Comparison of ENCODE assay signal across 1 cellular context in the genomic region with DNA sequence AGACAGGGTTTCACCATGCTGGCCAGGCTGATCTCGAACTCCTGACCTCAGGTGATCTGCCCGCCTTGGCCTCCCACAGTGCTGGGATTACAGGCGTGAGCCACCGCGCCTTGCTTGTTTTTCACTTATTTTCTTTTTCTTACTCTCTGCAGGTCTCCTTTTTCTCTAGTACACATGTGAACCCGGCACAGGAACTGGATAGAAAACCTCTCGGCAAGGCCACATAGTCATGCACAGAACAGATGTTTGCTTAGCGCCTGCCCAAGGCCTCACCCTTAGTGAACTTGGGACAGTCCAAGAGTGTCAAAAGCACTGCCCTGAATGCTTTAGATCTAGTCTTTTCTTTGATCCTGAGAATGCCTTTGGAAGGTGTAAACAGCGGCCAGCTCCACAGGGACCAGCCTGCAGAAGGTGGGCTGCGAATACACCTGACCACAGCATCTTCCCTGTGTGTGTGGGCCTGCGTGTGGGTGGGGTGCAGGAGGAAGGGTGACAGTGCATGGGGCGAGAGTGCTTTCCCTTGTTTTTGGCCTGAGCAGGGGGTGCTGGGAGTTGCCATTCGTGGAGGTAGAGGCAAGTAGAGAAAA.
TF ChIP-seq lines count a peak whose summit lies in the region.

No MANE protein-coding gene starts in this region.

TF ChIP-seq in HepG2, 621 proteins besides CTCF, POLR2A, EP300 and RAD21 (continued from another document and continues in another):
- TF ChIP-seq, protein P1, sequence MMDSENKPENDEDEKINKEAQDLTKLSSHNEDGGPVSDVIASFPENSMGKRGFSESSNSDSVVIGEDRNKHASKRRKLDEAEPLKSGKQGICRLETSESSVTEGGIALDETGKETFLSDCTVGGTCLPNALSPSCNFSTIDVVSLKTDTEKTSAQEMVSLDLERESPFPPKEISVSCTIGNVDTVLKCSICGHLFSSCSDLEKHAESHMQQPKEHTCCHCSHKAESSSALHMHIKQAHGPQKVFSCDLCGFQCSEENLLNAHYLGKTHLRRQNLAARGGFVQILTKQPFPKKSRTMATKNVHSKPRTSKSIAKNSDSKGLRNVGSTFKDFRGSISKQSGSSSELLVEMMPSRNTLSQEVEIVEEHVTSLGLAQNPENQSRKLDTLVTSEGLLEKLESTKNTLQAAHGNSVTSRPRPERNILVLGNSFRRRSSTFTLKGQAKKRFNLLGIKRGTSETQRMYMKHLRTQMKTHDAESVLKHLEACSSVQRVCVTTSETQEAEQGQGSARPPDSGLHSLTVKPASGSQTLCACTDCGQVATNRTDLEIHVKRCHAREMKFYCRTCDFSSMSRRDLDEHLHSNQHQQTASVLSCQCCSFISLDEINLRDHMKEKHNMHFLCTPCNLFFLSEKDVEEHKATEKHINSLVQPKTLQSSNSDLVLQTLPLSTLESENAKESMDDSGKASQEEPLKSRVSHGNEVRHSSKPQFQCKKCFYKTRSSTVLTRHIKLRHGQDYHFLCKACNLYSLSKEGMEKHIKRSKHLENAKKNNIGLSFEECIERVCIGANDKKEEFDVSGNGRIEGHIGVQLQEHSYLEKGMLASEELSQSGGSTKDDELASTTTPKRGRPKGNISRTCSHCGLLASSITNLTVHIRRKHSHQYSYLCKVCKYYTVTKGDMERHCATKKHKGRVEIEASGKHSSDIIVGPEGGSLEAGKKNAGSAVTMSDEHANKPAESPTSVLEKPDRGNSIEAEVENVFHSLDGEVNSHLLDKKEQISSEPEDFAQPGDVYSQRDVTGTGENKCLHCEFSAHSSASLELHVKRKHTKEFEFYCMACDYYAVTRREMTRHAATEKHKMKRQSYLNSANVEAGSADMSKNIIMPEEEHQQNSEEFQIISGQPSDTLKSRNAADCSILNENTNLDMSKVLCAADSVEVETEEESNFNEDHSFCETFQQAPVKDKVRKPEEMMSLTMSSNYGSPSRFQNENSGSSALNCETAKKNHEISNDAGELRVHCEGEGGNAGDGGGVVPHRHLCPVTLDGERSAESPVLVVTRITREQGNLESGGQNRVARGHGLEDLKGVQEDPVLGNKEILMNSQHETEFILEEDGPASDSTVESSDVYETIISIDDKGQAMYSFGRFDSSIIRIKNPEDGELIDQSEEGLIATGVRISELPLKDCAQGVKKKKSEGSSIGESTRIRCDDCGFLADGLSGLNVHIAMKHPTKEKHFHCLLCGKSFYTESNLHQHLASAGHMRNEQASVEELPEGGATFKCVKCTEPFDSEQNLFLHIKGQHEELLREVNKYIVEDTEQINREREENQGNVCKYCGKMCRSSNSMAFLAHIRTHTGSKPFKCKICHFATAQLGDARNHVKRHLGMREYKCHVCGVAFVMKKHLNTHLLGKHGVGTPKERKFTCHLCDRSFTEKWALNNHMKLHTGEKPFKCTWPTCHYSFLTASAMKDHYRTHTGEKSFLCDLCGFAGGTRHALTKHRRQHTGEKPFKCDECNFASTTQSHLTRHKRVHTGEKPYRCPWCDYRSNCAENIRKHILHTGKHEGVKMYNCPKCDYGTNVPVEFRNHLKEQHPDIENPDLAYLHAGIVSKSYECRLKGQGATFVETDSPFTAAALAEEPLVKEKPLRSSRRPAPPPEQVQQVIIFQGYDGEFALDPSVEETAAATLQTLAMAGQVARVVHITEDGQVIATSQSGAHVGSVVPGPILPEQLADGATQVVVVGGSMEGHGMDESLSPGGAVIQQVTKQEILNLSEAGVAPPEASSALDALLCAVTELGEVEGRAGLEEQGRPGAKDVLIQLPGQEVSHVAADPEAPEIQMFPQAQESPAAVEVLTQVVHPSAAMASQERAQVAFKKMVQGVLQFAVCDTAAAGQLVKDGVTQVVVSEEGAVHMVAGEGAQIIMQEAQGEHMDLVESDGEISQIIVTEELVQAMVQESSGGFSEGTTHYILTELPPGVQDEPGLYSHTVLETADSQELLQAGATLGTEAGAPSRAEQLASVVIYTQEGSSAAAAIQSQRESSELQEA (CRISPR knock-in tag; IDR thresholded peaks at IDR 0.05; ENCODE audit: not compliant biosample characterization): no peak
- TF ChIP-seq ZNF879 (CRISPR knock-in tag; IDR thresholded peaks at IDR 0.05): no peak
- TF ChIP-seq MNT (IDR thresholded peaks at IDR 0.05): no peak
- TF ChIP-seq ZNF572 (CRISPR knock-in tag; IDR thresholded peaks at IDR 0.05): peak; percentile 25; the same call in 1 of the 2 replicates
- no peak; the same call in 1 of the 2 replicates for TF ChIP-seq ZNF768 (CRISPR knock-in tag; IDR thresholded peaks at IDR 0.05)
- no peak for TF ChIP-seq ZNF260 (CRISPR knock-in tag; IDR thresholded peaks at IDR 0.05; ENCODE audit: borderline replicate concordance, low read depth)
- TF ChIP-seq ZNF512 (CRISPR knock-in tag; IDR thresholded peaks at IDR 0.05): no peak
- TF ChIP-seq ZSCAN30 (CRISPR knock-in tag; IDR thresholded peaks at IDR 0.05): no peak
- TF ChIP-seq SOX6 (IDR thresholded peaks at IDR 0.05): no peak
- peak; percentile 95 for TF ChIP-seq SOX6 (CRISPR knock-in tag; IDR thresholded peaks at IDR 0.05)
- TF ChIP-seq SP140L (CRISPR knock-in tag; IDR thresholded peaks at IDR 0.05; ENCODE audit: borderline replicate concordance): no peak
- 0 out of 2 replicates have a peak, but pooled peaks have one; percentile 17 for TF ChIP-seq KLF6 (CRISPR knock-in tag; IDR thresholded peaks at IDR 0.05)
- TF ChIP-seq SETDB1 (CRISPR knock-in tag; IDR thresholded peaks at IDR 0.05; ENCODE audit: borderline replicate concordance): no peak
- TF ChIP-seq TEAD3 (CRISPR knock-in tag; optimal IDR thresholded peaks at IDR 0.05; ENCODE audit: borderline replicate concordance): peak; percentile 96
- TF ChIP-seq TRIM24 (CRISPR knock-in tag; IDR thresholded peaks at IDR 0.05): no peak
- TF ChIP-seq RBAK (CRISPR knock-in tag; IDR thresholded peaks at IDR 0.05): 0 out of 2 replicates have a peak, but pooled peaks have one; percentile 28
- TF ChIP-seq ZNF557 (CRISPR knock-in tag; IDR thresholded peaks at IDR 0.05): 0 out of 2 replicates have a peak, but pooled peaks have one; percentile 50
- TF ChIP-seq ZBTB46 (CRISPR knock-in tag; IDR thresholded peaks at IDR 0.05; ENCODE audit: borderline replicate concordance): no peak
- TF ChIP-seq ZBTB7A (CRISPR knock-in tag; IDR thresholded peaks at IDR 0.05): peak; percentile 65; the same call in 1 of the 2 replicates
- TF ChIP-seq, protein P2, sequence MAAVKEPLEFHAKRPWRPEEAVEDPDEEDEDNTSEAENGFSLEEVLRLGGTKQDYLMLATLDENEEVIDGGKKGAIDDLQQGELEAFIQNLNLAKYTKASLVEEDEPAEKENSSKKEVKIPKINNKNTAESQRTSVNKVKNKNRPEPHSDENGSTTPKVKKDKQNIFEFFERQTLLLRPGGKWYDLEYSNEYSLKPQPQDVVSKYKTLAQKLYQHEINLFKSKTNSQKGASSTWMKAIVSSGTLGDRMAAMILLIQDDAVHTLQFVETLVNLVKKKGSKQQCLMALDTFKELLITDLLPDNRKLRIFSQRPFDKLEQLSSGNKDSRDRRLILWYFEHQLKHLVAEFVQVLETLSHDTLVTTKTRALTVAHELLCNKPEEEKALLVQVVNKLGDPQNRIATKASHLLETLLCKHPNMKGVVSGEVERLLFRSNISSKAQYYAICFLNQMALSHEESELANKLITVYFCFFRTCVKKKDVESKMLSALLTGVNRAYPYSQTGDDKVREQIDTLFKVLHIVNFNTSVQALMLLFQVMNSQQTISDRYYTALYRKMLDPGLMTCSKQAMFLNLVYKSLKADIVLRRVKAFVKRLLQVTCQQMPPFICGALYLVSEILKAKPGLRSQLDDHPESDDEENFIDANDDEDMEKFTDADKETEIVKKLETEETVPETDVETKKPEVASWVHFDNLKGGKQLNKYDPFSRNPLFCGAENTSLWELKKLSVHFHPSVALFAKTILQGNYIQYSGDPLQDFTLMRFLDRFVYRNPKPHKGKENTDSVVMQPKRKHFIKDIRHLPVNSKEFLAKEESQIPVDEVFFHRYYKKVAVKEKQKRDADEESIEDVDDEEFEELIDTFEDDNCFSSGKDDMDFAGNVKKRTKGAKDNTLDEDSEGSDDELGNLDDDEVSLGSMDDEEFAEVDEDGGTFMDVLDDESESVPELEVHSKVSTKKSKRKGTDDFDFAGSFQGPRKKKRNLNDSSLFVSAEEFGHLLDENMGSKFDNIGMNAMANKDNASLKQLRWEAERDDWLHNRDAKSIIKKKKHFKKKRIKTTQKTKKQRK (IDR thresholded peaks at IDR 0.05; ENCODE audit: low read length): no peak
- peak; percentile 36; the same call in 1 of the 2 replicates for TF ChIP-seq NFYC (CRISPR knock-in tag; IDR thresholded peaks at IDR 0.05)
- TF ChIP-seq CBX1 (IDR thresholded peaks at IDR 0.05; ENCODE audit: low read depth): no peak
- TF ChIP-seq, protein P3, sequence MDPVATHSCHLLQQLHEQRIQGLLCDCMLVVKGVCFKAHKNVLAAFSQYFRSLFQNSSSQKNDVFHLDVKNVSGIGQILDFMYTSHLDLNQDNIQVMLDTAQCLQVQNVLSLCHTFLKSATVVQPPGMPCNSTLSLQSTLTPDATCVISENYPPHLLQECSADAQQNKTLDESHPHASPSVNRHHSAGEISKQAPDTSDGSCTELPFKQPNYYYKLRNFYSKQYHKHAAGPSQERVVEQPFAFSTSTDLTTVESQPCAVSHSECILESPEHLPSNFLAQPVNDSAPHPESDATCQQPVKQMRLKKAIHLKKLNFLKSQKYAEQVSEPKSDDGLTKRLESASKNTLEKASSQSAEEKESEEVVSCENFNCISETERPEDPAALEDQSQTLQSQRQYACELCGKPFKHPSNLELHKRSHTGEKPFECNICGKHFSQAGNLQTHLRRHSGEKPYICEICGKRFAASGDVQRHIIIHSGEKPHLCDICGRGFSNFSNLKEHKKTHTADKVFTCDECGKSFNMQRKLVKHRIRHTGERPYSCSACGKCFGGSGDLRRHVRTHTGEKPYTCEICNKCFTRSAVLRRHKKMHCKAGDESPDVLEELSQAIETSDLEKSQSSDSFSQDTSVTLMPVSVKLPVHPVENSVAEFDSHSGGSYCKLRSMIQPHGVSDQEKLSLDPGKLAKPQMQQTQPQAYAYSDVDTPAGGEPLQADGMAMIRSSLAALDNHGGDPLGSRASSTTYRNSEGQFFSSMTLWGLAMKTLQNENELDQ (CRISPR knock-in tag; IDR thresholded peaks at IDR 0.05; ENCODE audit: borderline replicate concordance): no peak
- TF ChIP-seq PAWR (CRISPR knock-in tag; IDR thresholded peaks at IDR 0.05; ENCODE audit: borderline replicate concordance): no peak
- TF ChIP-seq, protein P4, sequence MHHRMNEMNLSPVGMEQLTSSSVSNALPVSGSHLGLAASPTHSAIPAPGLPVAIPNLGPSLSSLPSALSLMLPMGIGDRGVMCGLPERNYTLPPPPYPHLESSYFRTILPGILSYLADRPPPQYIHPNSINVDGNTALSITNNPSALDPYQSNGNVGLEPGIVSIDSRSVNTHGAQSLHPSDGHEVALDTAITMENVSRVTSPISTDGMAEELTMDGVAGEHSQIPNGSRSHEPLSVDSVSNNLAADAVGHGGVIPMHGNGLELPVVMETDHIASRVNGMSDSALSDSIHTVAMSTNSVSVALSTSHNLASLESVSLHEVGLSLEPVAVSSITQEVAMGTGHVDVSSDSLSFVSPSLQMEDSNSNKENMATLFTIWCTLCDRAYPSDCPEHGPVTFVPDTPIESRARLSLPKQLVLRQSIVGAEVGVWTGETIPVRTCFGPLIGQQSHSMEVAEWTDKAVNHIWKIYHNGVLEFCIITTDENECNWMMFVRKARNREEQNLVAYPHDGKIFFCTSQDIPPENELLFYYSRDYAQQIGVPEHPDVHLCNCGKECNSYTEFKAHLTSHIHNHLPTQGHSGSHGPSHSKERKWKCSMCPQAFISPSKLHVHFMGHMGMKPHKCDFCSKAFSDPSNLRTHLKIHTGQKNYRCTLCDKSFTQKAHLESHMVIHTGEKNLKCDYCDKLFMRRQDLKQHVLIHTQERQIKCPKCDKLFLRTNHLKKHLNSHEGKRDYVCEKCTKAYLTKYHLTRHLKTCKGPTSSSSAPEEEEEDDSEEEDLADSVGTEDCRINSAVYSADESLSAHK (CRISPR knock-in tag; IDR thresholded peaks at IDR 0.05; ENCODE audit: borderline replicate concordance): no peak
- no peak for TF ChIP-seq ZNF737 (CRISPR knock-in tag; IDR thresholded peaks at IDR 0.05; ENCODE audit: borderline replicate concordance)
- TF ChIP-seq GTF3A (CRISPR knock-in tag; conservative IDR thresholded peaks at IDR 0.05): no peak
- TF ChIP-seq ZBTB3 (CRISPR knock-in tag; IDR thresholded peaks at IDR 0.05; ENCODE audit: borderline replicate concordance, low read depth): 0 out of 2 replicates have a peak, but pooled peaks have one; percentile 58
- TF ChIP-seq ZNF704 (CRISPR knock-in tag; IDR thresholded peaks at IDR 0.05; ENCODE audit: borderline replicate concordance): 0 out of 2 replicates have a peak, but pooled peaks have one; percentile 80
